In the genomic region with DNA sequence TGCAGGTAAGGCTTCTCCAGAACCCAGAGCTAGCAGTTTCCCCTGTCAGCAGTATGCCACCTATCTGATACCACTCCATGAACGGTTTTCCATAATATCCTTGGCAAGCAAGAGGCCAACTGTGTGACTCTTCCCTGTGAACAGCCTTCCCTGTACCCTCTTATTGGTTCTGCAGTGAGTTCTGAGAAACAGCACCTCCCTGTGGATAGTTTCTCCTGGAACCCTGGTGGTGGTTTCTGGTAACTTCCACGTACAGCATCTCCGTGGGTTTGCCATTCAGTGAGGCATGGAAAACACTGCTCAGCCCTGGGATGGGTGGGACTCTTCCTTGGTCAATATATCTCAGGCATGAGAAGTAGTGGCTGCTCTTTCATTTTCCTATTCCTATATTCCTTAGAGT, we compare ENCODE assay signal across 1 cellular context.
TF ChIP-seq lines count a peak whose summit lies in the region.

No MANE protein-coding gene starts in this region.

TF ChIP-seq in K562, 482 proteins besides CTCF, POLR2A, EP300 and RAD21 (continued from another document):
- TF ChIP-seq ZNF518B (CRISPR knock-in tag; IDR thresholded peaks at IDR 0.05) (no peak), GABPB1 (CRISPR knock-in tag; IDR thresholded peaks at IDR 0.05) (no peak)
- TF ChIP-seq, protein P1, sequence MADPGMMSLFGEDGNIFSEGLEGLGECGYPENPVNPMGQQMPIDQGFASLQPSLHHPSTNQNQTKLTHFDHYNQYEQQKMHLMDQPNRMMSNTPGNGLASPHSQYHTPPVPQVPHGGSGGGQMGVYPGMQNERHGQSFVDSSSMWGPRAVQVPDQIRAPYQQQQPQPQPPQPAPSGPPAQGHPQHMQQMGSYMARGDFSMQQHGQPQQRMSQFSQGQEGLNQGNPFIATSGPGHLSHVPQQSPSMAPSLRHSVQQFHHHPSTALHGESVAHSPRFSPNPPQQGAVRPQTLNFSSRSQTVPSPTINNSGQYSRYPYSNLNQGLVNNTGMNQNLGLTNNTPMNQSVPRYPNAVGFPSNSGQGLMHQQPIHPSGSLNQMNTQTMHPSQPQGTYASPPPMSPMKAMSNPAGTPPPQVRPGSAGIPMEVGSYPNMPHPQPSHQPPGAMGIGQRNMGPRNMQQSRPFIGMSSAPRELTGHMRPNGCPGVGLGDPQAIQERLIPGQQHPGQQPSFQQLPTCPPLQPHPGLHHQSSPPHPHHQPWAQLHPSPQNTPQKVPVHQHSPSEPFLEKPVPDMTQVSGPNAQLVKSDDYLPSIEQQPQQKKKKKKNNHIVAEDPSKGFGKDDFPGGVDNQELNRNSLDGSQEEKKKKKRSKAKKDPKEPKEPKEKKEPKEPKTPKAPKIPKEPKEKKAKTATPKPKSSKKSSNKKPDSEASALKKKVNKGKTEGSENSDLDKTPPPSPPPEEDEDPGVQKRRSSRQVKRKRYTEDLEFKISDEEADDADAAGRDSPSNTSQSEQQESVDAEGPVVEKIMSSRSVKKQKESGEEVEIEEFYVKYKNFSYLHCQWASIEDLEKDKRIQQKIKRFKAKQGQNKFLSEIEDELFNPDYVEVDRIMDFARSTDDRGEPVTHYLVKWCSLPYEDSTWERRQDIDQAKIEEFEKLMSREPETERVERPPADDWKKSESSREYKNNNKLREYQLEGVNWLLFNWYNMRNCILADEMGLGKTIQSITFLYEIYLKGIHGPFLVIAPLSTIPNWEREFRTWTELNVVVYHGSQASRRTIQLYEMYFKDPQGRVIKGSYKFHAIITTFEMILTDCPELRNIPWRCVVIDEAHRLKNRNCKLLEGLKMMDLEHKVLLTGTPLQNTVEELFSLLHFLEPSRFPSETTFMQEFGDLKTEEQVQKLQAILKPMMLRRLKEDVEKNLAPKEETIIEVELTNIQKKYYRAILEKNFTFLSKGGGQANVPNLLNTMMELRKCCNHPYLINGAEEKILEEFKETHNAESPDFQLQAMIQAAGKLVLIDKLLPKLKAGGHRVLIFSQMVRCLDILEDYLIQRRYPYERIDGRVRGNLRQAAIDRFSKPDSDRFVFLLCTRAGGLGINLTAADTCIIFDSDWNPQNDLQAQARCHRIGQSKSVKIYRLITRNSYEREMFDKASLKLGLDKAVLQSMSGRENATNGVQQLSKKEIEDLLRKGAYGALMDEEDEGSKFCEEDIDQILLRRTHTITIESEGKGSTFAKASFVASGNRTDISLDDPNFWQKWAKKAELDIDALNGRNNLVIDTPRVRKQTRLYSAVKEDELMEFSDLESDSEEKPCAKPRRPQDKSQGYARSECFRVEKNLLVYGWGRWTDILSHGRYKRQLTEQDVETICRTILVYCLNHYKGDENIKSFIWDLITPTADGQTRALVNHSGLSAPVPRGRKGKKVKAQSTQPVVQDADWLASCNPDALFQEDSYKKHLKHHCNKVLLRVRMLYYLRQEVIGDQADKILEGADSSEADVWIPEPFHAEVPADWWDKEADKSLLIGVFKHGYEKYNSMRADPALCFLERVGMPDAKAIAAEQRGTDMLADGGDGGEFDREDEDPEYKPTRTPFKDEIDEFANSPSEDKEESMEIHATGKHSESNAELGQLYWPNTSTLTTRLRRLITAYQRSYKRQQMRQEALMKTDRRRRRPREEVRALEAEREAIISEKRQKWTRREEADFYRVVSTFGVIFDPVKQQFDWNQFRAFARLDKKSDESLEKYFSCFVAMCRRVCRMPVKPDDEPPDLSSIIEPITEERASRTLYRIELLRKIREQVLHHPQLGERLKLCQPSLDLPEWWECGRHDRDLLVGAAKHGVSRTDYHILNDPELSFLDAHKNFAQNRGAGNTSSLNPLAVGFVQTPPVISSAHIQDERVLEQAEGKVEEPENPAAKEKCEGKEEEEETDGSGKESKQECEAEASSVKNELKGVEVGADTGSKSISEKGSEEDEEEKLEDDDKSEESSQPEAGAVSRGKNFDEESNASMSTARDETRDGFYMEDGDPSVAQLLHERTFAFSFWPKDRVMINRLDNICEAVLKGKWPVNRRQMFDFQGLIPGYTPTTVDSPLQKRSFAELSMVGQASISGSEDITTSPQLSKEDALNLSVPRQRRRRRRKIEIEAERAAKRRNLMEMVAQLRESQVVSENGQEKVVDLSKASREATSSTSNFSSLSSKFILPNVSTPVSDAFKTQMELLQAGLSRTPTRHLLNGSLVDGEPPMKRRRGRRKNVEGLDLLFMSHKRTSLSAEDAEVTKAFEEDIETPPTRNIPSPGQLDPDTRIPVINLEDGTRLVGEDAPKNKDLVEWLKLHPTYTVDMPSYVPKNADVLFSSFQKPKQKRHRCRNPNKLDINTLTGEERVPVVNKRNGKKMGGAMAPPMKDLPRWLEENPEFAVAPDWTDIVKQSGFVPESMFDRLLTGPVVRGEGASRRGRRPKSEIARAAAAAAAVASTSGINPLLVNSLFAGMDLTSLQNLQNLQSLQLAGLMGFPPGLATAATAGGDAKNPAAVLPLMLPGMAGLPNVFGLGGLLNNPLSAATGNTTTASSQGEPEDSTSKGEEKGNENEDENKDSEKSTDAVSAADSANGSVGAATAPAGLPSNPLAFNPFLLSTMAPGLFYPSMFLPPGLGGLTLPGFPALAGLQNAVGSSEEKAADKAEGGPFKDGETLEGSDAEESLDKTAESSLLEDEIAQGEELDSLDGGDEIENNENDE (IDR thresholded peaks at IDR 0.05; ENCODE audit: low read depth, low read length) = no peak
